ENCODE assay signal across 1 cellular context in the genomic region with DNA sequence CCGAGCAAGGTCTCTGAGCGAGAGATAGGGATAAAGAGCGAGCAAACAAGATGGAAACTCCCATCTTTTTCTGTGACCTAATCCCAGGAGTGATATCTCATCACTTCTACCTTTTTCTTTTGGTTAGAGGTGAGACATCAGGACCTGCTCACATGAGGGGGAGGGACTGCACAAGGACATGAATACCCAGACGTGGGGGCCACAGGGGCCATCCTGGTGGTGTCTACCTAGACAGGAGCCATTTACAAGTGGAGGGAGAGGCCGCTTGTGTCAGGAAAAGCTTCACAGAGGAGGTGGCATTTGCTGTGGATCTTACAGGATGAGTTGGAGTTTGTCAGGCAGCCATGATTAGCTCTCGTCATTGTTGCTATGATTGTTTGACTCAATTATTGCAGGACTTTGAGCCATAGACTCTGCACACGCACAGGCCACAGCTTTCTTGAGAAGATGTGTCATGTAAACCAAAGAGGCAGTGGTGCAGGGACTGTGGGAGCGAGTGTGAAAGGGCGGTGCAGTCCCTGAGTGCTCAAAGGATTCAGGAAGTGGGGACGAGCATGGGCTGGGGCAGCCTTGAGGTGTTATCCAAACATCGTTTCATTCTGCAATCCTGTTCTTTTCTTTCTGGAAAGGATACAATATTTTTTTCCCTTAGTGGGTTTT.
TF ChIP-seq lines count a peak whose summit lies in the region.

No MANE protein-coding gene starts in this region.

TF ChIP-seq in IMR-90, 13 proteins besides CTCF, POLR2A, EP300 and RAD21:
- TF ChIP-seq NFE2L2 (IDR thresholded peaks at IDR 0.05; ENCODE audit: low read depth, low read length): no peak
- TF ChIP-seq, protein P1, sequence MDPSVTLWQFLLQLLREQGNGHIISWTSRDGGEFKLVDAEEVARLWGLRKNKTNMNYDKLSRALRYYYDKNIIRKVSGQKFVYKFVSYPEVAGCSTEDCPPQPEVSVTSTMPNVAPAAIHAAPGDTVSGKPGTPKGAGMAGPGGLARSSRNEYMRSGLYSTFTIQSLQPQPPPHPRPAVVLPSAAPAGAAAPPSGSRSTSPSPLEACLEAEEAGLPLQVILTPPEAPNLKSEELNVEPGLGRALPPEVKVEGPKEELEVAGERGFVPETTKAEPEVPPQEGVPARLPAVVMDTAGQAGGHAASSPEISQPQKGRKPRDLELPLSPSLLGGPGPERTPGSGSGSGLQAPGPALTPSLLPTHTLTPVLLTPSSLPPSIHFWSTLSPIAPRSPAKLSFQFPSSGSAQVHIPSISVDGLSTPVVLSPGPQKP (IDR thresholded peaks at IDR 0.05; ENCODE audit: borderline replicate concordance, low read depth, low read length): no peak
- TF ChIP-seq CEBPB (IDR thresholded peaks at IDR 0.05; ENCODE audit: low read depth, low read length): peak; percentile 36; the same call in 1 of the 2 replicates
- no peak for TF ChIP-seq SMC3 (IDR thresholded peaks at IDR 0.05; ENCODE audit: low read depth, low read length)
- peak; percentile 86 for TF ChIP-seq RFX5 (IDR thresholded peaks at IDR 0.05; ENCODE audit: low read depth, low read length)
- no peak for TF ChIP-seq CHD1 (IDR thresholded peaks at IDR 0.05; ENCODE audit: low read depth, low read length)
- TF ChIP-seq MAFK (IDR thresholded peaks at IDR 0.05; ENCODE audit: low read depth, low read length): no peak
- TF ChIP-seq BHLHE40 (IDR thresholded peaks at IDR 0.05; ENCODE audit: low read depth, low read length): no peak
- TF ChIP-seq, protein P2, sequence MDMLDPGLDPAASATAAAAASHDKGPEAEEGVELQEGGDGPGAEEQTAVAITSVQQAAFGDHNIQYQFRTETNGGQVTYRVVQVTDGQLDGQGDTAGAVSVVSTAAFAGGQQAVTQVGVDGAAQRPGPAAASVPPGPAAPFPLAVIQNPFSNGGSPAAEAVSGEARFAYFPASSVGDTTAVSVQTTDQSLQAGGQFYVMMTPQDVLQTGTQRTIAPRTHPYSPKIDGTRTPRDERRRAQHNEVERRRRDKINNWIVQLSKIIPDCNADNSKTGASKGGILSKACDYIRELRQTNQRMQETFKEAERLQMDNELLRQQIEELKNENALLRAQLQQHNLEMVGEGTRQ (IDR thresholded peaks at IDR 0.05; ENCODE audit: low read depth, low read length): no peak
- no peak for TF ChIP-seq MXI1 (IDR thresholded peaks at IDR 0.05; ENCODE audit: borderline replicate concordance, low read depth, low read length)
- TF ChIP-seq MAZ (IDR thresholded peaks at IDR 0.05; ENCODE audit: borderline replicate concordance, low read depth, low read length): no peak
- TF ChIP-seq FOS (IDR thresholded peaks at IDR 0.05; ENCODE audit: low read depth, low read length): 0 out of 2 replicates have a peak, but pooled peaks have one; percentile 17
- TF ChIP-seq RCOR1 (IDR thresholded peaks at IDR 0.05; ENCODE audit: insufficient replicate concordance, low read length): no peak
TF ChIP-seq in IMR-90: peak in this region for 3.
